ENCODE assay signal across 1 cellular context in genomic region chr14:73759183-73759713, GRCh38.
A peak's percentile ranks its signal among the peaks of the same experiment; 100 is the strongest.
TF ChIP-seq lines count a peak whose summit lies in the region.

No MANE protein-coding gene starts in this region.

TF ChIP-seq in HepG2, 621 proteins besides CTCF, POLR2A, EP300 and RAD21 (continued from another document and continues in another):
- TF ChIP-seq PATZ1 (CRISPR knock-in tag; IDR thresholded peaks at IDR 0.05) = peak; percentile 68; the same call in 1 of the 2 replicates
- TF ChIP-seq NONO (IDR thresholded peaks at IDR 0.05) = no peak
- TF ChIP-seq NONO (CRISPR knock-in tag; conservative IDR thresholded peaks at IDR 0.05) = 0 out of 2 replicates have a peak, but pooled peaks have one; percentile 30
- TF ChIP-seq ZFY (CRISPR knock-in tag; IDR thresholded peaks at IDR 0.05) = no peak
- TF ChIP-seq ZNF256 (CRISPR knock-in tag; conservative IDR thresholded peaks at IDR 0.05) = no peak
- no peak for TF ChIP-seq ZNF557 (CRISPR knock-in tag; IDR thresholded peaks at IDR 0.05)
- no peak for TF ChIP-seq ZFP37 (CRISPR knock-in tag; IDR thresholded peaks at IDR 0.05; ENCODE audit: borderline replicate concordance)
- no peak for TF ChIP-seq KLF12 (CRISPR knock-in tag; IDR thresholded peaks at IDR 0.05; ENCODE audit: borderline replicate concordance)
- peak; percentile 99 for TF ChIP-seq HNRNPLL (IDR thresholded peaks at IDR 0.05; ENCODE audit: low read depth, low read length, poor library complexity, severe bottlenecking)
- TF ChIP-seq ZNF12 (CRISPR knock-in tag; IDR thresholded peaks at IDR 0.05) = no peak
- no peak for TF ChIP-seq ZFP36 (IDR thresholded peaks at IDR 0.05; ENCODE audit: borderline replicate concordance, low read depth, low read length, partially characterized antibody)
- no peak for TF ChIP-seq ZNF264 (CRISPR knock-in tag; IDR thresholded peaks at IDR 0.05)
- no peak for TF ChIP-seq ZNF331 (CRISPR knock-in tag; IDR thresholded peaks at IDR 0.05)
- TF ChIP-seq, protein P1, sequence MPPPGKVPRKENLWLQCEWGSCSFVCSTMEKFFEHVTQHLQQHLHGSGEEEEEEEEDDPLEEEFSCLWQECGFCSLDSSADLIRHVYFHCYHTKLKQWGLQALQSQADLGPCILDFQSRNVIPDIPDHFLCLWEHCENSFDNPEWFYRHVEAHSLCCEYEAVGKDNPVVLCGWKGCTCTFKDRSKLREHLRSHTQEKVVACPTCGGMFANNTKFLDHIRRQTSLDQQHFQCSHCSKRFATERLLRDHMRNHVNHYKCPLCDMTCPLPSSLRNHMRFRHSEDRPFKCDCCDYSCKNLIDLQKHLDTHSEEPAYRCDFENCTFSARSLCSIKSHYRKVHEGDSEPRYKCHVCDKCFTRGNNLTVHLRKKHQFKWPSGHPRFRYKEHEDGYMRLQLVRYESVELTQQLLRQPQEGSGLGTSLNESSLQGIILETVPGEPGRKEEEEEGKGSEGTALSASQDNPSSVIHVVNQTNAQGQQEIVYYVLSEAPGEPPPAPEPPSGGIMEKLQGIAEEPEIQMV (CRISPR knock-in tag; IDR thresholded peaks at IDR 0.05; ENCODE audit: low read depth) = no peak
- TF ChIP-seq ZNF343 (CRISPR knock-in tag; IDR thresholded peaks at IDR 0.05) = 0 out of 2 replicates have a peak, but pooled peaks have one; percentile 42
- TF ChIP-seq ZBTB38 (CRISPR knock-in tag; IDR thresholded peaks at IDR 0.05) = no peak
- no peak for TF ChIP-seq ZNF337 (CRISPR knock-in tag; IDR thresholded peaks at IDR 0.05; ENCODE audit: borderline replicate concordance, low read depth)
- no peak for TF ChIP-seq KDM6A (CRISPR knock-in tag; IDR thresholded peaks at IDR 0.05; ENCODE audit: low read depth)
- TF ChIP-seq ZBTB34 (CRISPR knock-in tag; IDR thresholded peaks at IDR 0.05) = no peak
- 0 out of 2 replicates have a peak, but pooled peaks have one; percentile 39 for TF ChIP-seq DNMT1 (CRISPR knock-in tag; IDR thresholded peaks at IDR 0.05)
- no peak for TF ChIP-seq MYPOP (CRISPR knock-in tag; IDR thresholded peaks at IDR 0.05)
- no peak for TF ChIP-seq PITX1 (CRISPR knock-in tag; IDR thresholded peaks at IDR 0.05)
- TF ChIP-seq ZNF101 (CRISPR knock-in tag; IDR thresholded peaks at IDR 0.05; ENCODE audit: borderline replicate concordance, low read depth) = no peak
- TF ChIP-seq ZNF766 (CRISPR knock-in tag; IDR thresholded peaks at IDR 0.05; ENCODE audit: borderline replicate concordance) = no peak
- TF ChIP-seq THRA (CRISPR knock-in tag; IDR thresholded peaks at IDR 0.05; ENCODE audit: borderline replicate concordance) = no peak
- no peak for TF ChIP-seq ZNF552 (CRISPR knock-in tag; IDR thresholded peaks at IDR 0.05; ENCODE audit: borderline replicate concordance)
- no peak for TF ChIP-seq ARNT (IDR thresholded peaks at IDR 0.05)
- TF ChIP-seq ZBTB21 (CRISPR knock-in tag; IDR thresholded peaks at IDR 0.05) = no peak
- TF ChIP-seq ZNF850 (CRISPR knock-in tag; conservative IDR thresholded peaks at IDR 0.05) = no peak
- no peak for TF ChIP-seq ZNF180 (CRISPR knock-in tag; IDR thresholded peaks at IDR 0.05; ENCODE audit: borderline replicate concordance, low read depth)
- TF ChIP-seq HOXD1 (CRISPR knock-in tag; IDR thresholded peaks at IDR 0.05) = no peak
- TF ChIP-seq ZNF503 (CRISPR knock-in tag; IDR thresholded peaks at IDR 0.05) = no peak
- TF ChIP-seq TSC22D2 (CRISPR knock-in tag; IDR thresholded peaks at IDR 0.05; ENCODE audit: borderline replicate concordance) = no peak
- no peak for TF ChIP-seq SP1 (IDR thresholded peaks at IDR 0.05)
- TF ChIP-seq SP1 (CRISPR knock-in tag; IDR thresholded peaks at IDR 0.05) = no peak
- TF ChIP-seq, protein P2, sequence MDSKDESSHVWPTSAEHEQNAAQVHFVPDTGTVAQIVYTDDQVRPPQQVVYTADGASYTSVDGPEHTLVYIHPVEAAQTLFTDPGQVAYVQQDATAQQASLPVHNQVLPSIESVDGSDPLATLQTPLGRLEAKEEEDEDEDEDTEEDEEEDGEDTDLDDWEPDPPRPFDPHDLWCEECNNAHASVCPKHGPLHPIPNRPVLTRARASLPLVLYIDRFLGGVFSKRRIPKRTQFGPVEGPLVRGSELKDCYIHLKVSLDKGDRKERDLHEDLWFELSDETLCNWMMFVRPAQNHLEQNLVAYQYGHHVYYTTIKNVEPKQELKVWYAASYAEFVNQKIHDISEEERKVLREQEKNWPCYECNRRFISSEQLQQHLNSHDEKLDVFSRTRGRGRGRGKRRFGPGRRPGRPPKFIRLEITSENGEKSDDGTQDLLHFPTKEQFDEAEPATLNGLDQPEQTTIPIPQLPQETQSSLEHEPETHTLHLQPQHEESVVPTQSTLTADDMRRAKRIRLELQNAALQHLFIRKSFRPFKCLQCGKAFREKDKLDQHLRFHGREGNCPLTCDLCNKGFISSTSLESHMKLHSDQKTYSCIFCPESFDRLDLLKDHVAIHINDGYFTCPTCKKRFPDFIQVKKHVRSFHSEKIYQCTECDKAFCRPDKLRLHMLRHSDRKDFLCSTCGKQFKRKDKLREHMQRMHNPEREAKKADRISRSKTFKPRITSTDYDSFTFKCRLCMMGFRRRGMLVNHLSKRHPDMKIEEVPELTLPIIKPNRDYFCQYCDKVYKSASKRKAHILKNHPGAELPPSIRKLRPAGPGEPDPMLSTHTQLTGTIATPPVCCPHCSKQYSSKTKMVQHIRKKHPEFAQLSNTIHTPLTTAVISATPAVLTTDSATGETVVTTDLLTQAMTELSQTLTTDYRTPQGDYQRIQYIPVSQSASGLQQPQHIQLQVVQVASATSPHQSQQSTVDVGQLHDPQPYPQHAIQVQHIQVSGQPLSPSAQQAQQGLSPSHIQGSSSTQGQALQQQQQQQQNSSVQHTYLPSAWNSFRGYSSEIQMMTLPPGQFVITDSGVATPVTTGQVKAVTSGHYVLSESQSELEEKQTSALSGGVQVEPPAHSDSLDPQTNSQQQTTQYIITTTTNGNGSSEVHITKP (CRISPR knock-in tag; IDR thresholded peaks at IDR 0.05; ENCODE audit: low read depth) = no peak
- no peak for TF ChIP-seq ARID2 (CRISPR knock-in tag; IDR thresholded peaks at IDR 0.05; ENCODE audit: borderline replicate concordance)
- no peak for TF ChIP-seq NCOA2 (CRISPR knock-in tag; IDR thresholded peaks at IDR 0.05)
- TF ChIP-seq ZFX (CRISPR knock-in tag; IDR thresholded peaks at IDR 0.05; ENCODE audit: low read depth) = no peak
- no peak for TF ChIP-seq HMG20A (CRISPR knock-in tag; IDR thresholded peaks at IDR 0.05; ENCODE audit: borderline replicate concordance)
- no peak for TF ChIP-seq SP2 (CRISPR knock-in tag; IDR thresholded peaks at IDR 0.05)
- no peak for TF ChIP-seq SALL2 (CRISPR knock-in tag; IDR thresholded peaks at IDR 0.05)
- no peak for TF ChIP-seq BHLHE40 (IDR thresholded peaks at IDR 0.05; ENCODE audit: low read length)
- TF ChIP-seq MTA1 (CRISPR knock-in tag; IDR thresholded peaks at IDR 0.05; ENCODE audit: borderline replicate concordance) = no peak
- TF ChIP-seq SRSF9 (IDR thresholded peaks at IDR 0.05; ENCODE audit: borderline replicate concordance, insufficient read depth, low read depth, low read length, poor library complexity, severe bottlenecking) = no peak
- TF ChIP-seq SOX5 (CRISPR knock-in tag; IDR thresholded peaks at IDR 0.05; ENCODE audit: borderline replicate concordance) = no peak
- TF ChIP-seq TIGD3 (CRISPR knock-in tag; IDR thresholded peaks at IDR 0.05; ENCODE audit: borderline replicate concordance) = no peak
- TF ChIP-seq SAFB2 (CRISPR knock-in tag; IDR thresholded peaks at IDR 0.05; ENCODE audit: borderline replicate concordance, low read depth) = no peak
- no peak for TF ChIP-seq KAT7 (CRISPR knock-in tag; IDR thresholded peaks at IDR 0.05; ENCODE audit: borderline replicate concordance)
- no peak for TF ChIP-seq ZNF143 (CRISPR knock-in tag; IDR thresholded peaks at IDR 0.05)
